In the genomic region with DNA sequence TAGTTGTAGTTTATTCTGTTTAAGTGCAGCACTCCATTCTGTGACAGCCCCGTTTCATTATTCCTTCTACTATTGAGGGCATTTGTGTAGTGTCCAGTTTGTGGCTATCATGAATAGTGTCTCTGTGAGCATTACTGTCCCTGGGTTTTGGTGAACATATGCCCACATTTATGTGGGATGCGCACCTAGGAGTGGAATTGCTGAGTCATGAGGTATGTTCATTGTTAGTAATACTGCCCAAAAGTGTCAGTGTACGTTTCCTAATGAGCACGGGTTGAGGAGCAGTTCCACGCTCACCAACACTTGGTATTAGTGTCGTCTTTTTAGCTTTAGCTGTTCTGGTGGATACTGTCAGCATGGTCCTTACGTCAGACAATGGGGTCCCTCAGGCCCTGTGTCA, we compare ENCODE assay signal across 17 cellular contexts.
DNase-seq lines count a peak whose midpoint lies in the region; ATAC-seq, FAIRE-seq and TF ChIP-seq lines count a peak whose summit lies in the region.
"Had no signal": no experiment of that assay in that cellular context is flagged by ENCODE, and none has a peak within 500 bp of the region (broad histone marks: within the 10 kb centered on the region; RNA-seq: fewer than 3 reads in every experiment).

No MANE protein-coding gene starts in this region.

- TF ChIP-seq POLR2A in A549 (IDR thresholded peaks at IDR 0.05; ENCODE audit: low read length): no peak

- POLR2A ChIA-PET in A549 (lab: Yijun Ruan, JAX): no interaction called here

- CTCF ChIA-PET in A549 (lab: Yijun Ruan, JAX): interaction anchor here (0.6 to 11.8 kb wide), 4 partner anchors 26 to 134 kb away, joined by 3 to 149 read pairs (median 4); a partner anchor contains a TSS

- no peaks in the 10 kb centered on the region for H3K9me3 ChIP-seq in A549
- H3K9me3 ChIP-seq: Caco-2 had no signal

- H3K4me1 ChIP-seq in A549: no peaks in the 10 kb centered on the region
- H3K4me1 ChIP-seq: Caco-2 had no signal

- DNase-seq in A549 (ENCODE audit: low read depth in 1 of 2, low spot score in 1 of 2): no peak
- DNase-seq in RPMI7951 (ENCODE audit: low read depth): peak; percentile 9
- peak; percentile 7 for DNase-seq in islet precursor cell
- DNase-seq in urothelium cell line (ENCODE audit: low spot score): no peak
- no peak for DNase-seq in iPS-NIHi7 (ENCODE audit: extremely low spot score)
- no peak for DNase-seq in NCI-H1417 (lab: John Stamatoyannopoulos, UW)
- DNase-seq: AML-193; Caco-2; CD4-positive, alpha-beta T cell; HCEC 1CT had no signal

- peak overlapping the region in 1 of 2 experiments; percentile 29; a peak in 1 of 6 replicates for H3K27ac ChIP-seq in A549
- H3K27ac ChIP-seq: C4-2B had no signal

- no peak for TF ChIP-seq EP300 in A549 (IDR thresholded peaks at IDR 0.05)

- H3K4me3 ChIP-seq in A549: no peak overlapping the region

- TF ChIP-seq RAD21 in A549 (conservative IDR thresholded peaks at IDR 0.05 in 1 of 2, IDR thresholded peaks at IDR 0.05 in 1 of 2): no peak

- H3K4me2 ChIP-seq in A549: no peak overlapping the region

- ATAC-seq in A549: no peak

- TF ChIP-seq CTCF in A549 (IDR thresholded peaks at IDR 0.05): no peak

- WGBS in A549 (ENCODE audit: missing lambda C conversion rate): 92% methylated on average over 7 of the region's 7 CpGs

- FAIRE-seq in A549 (lab: Jason Lieb, UNC): peak; percentile 46
- peak; percentile 5 for FAIRE-seq in urothelium cell line (lab: Jason Lieb, UNC)
- FAIRE-seq: A204.1, D721Med, G401.6, GM12891, GM19239, H54 had no signal

TF ChIP-seq in A549, 52 proteins besides CTCF, POLR2A, EP300 and RAD21:
- TF ChIP-seq SREBF2 (IDR thresholded peaks at IDR 0.05) (no peak), NFE2L2 (conservative IDR thresholded peaks at IDR 0.05; ENCODE audit: low read length) (peak; percentile 71), HOXA7 (CRISPR knock-in tag; IDR thresholded peaks at IDR 0.05) (no peak), MAFK (IDR thresholded peaks at IDR 0.05; ENCODE audit: partially characterized antibody) (peak; percentile 91)
- TF ChIP-seq, protein P1, sequence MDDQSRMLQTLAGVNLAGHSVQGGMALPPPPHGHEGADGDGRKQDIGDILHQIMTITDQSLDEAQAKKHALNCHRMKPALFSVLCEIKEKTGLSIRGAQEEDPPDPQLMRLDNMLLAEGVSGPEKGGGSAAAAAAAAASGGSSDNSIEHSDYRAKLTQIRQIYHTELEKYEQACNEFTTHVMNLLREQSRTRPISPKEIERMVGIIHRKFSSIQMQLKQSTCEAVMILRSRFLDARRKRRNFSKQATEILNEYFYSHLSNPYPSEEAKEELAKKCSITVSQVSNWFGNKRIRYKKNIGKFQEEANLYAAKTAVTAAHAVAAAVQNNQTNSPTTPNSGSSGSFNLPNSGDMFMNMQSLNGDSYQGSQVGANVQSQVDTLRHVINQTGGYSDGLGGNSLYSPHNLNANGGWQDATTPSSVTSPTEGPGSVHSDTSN (IDR thresholded peaks at IDR 0.05): no peak

Comparison
In these comparisons a context has a peak if more than half of its experiments do, and no peak if none do; other contexts are left out.
1. DNase-seq: peak in RPMI7951 (single experiment) and islet precursor cell (single experiment); none in A549 (0 of 2), urothelium cell line (single experiment), iPS-NIHi7 (single experiment) and NCI-H1417 (0 of 3).